Comparison of ENCODE assay signal across 14 cellular contexts in the genomic region with DNA sequence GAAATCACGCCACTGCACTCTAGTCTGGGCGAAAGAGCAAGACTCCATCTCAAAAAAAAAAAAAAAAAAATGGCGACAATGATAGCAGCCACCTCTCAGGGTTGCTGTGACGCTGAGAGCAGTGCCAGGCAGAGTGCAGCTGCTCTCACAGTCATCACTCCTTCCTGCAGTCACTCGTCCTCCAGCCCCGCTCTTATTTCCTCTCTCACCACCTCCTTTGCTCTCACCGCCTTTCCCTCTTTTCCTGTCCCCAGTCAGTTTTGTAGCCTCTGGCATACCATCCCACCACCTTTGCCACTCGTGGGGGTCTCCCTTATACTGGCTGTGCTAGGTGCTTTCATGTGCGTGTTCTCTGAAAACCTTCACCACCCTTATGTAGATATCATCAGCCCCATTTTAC. TPM values are rescaled to one million over a fixed set of nuclear protein-coding genes. Genes with fewer than 3 reads are reported as not detected.
A peak's percentile ranks its signal among the peaks of the same experiment; 100 is the strongest.
DNase-seq lines count a peak whose midpoint lies in the region; ATAC-seq and TF ChIP-seq lines count a peak whose summit lies in the region.
"Had no signal": no experiment of that assay in that cellular context is flagged by ENCODE, and none has a peak within 500 bp of the region (broad histone marks: within the 10 kb centered on the region; RNA-seq: fewer than 3 reads in every experiment).

No MANE protein-coding gene starts in this region.

- H3K4me3 Mint-ChIP-seq in CD4-positive, alpha-beta T cell, result no peak overlapping the region
- H3K4me3 Mint-ChIP-seq in activated T-helper 1 cell treated with anti-CD3 and anti-CD28 coated beads, Interleukin-12 subunit alpha, Interleukin-12 subunit beta, Interleukin-2, Interleukin-4 antibody, amounts not matched to agents 30 ng/mL and 10 ng/mL and 1 ng/mL, durations not matched to agents 14 hours and 24 hours and 36 hours, result no peak overlapping the region
- H3K4me3 Mint-ChIP-seq in natural killer cell, result peak overlapping the region; percentile 72
- H3K4me3 Mint-ChIP-seq: IgD-negative memory B cell had no signal

- H3K4me3 ChIP-seq in DND-41 (ENCODE audit: low read depth in 1 of 2, low read length in 2 of 2), result no peak overlapping the region
- H3K4me3 ChIP-seq: PC-9, stomach had no signal

- DNase-seq in CD4-positive, alpha-beta T cell, result no peak
- DNase-seq in DND-41, result peak; percentile 32
- DNase-seq in activated T-helper 1 cell treated with anti-CD3 and anti-CD28 coated beads, Interleukin-12 subunit alpha, Interleukin-12 subunit beta, Interleukin-2, Interleukin-4 antibody, amounts not matched to agents 30 ng/mL and 10 ng/mL and 1 ng/mL, durations not matched to agents 14 hours and 24 hours and 36 hours (ENCODE audit: low spot score), result no peak
- DNase-seq in natural killer cell, result peak; percentile 48
- DNase-seq in substantia nigra (lab: John Stamatoyannopoulos, UW), result no peak
- DNase-seq in AG08395 (ENCODE audit: low spot score), result no peak
- DNase-seq in AML-193 (lab: John Stamatoyannopoulos, UW), result no peak
- DNase-seq: activated gamma-delta T cell, kidney glomerular epithelial cell, NCI-H446, stomach had no signal

- no peaks in the 10 kb centered on the region for H3K79me2 ChIP-seq in DND-41 (ENCODE audit: insufficient read depth, low read length)

- intact Hi-C loops in CD4-positive, alpha-beta T cell (cut with DNase I, micrococcal nuclease), result no loop called here
- intact Hi-C loops in activated T-helper 1 cell treated with anti-CD3 and anti-CD28 coated beads, Interleukin-12 subunit alpha, Interleukin-12 subunit beta, Interleukin-2, Interleukin-4 antibody, amounts not matched to agents 30 ng/mL and 10 ng/mL and 1 ng/mL, durations not matched to agents 14 hours and 24 hours and 36 hours (cut with micrococcal nuclease), result no loop called here
- intact Hi-C loops in natural killer cell (cut with micrococcal nuclease), result no loop called here

- peaks cover 2% of the 10 kb centered on the region; the same call in 1 of the 2 replicates for H4K20me1 ChIP-seq in DND-41 (ENCODE audit: insufficient read depth, low read length)

- peaks cover 55% of the 10 kb centered on the region for H3K36me3 ChIP-seq in DND-41 (ENCODE audit: insufficient read depth, low read length)

- H3K4me2 ChIP-seq in DND-41 (ENCODE audit: insufficient read depth, low read length), result no peak overlapping the region
- H3K4me2 ChIP-seq: PC-9 had no signal

- no peak overlapping the region for H2AFZ ChIP-seq in DND-41 (ENCODE audit: low read depth, low read length)
- H2AFZ ChIP-seq: PC-9 had no signal

- H3K9ac ChIP-seq in DND-41 (ENCODE audit: low read depth, low read length), result no peak overlapping the region

- H3K27ac ChIP-seq in CD4-positive, alpha-beta T cell (ENCODE audit: low read depth, low read length), result no peak overlapping the region
- H3K27ac ChIP-seq in DND-41 (ENCODE audit: low read length), result no peak overlapping the region
- no peak overlapping the region for H3K27ac ChIP-seq in substantia nigra (ENCODE audit: low read depth, low read length, poor library complexity, severe bottlenecking)
- H3K27ac ChIP-seq: PC-9, stomach had no signal

- H3K4me1 ChIP-seq in DND-41 (ENCODE audit: insufficient read depth, low read length), result no peaks in the 10 kb centered on the region

- CTCF ChIA-PET in CD4-positive, alpha-beta T cell (lab: Charles Lee), result interaction anchor here (0.7 kb wide), 1 partner anchor 133 kb away, joined by 3 read pairs; no protein-coding TSS in a partner anchor

- H3K36me3 Mint-ChIP-seq in CD4-positive, alpha-beta T cell (ENCODE audit: low read depth), result peaks cover 82% of the 10 kb centered on the region
- H3K36me3 Mint-ChIP-seq in activated T-helper 1 cell treated with anti-CD3 and anti-CD28 coated beads, Interleukin-12 subunit alpha, Interleukin-12 subunit beta, Interleukin-2, Interleukin-4 antibody, amounts not matched to agents 30 ng/mL and 10 ng/mL and 1 ng/mL, durations not matched to agents 14 hours and 24 hours and 36 hours (ENCODE audit: low read depth), result peaks cover 29% of the 10 kb centered on the region
- H3K36me3 Mint-ChIP-seq in natural killer cell, result no peaks in the 10 kb centered on the region

- ATAC-seq in CD4-positive, alpha-beta T cell (ENCODE audit: poor library complexity), result peak; percentile 68
- ATAC-seq in DND-41 (ENCODE audit: insufficient read depth, low read depth) (peak; percentile 71), natural killer cell (peak; percentile 56 to 66 (median 61)), GM21723 (IDR thresholded peaks at IDR 0.05; ENCODE audit: unreplicated experiment) (no peak)

- no peaks in the 10 kb centered on the region for H3K27me3 ChIP-seq in CD4-positive, alpha-beta T cell (ENCODE audit: control insufficient read depth, insufficient read depth, low read length)
- no peaks in the 10 kb centered on the region for H3K27me3 ChIP-seq in DND-41 (ENCODE audit: insufficient read depth, low read length, poor library complexity)
- H3K27me3 ChIP-seq: stomach had no signal

- no peaks in the 10 kb centered on the region for H3K4me1 Mint-ChIP-seq in CD4-positive, alpha-beta T cell (ENCODE audit: low read depth)
- peaks cover 18% of the 10 kb centered on the region for H3K4me1 Mint-ChIP-seq in activated T-helper 1 cell treated with anti-CD3 and anti-CD28 coated beads, Interleukin-12 subunit alpha, Interleukin-12 subunit beta, Interleukin-2, Interleukin-4 antibody, amounts not matched to agents 30 ng/mL and 10 ng/mL and 1 ng/mL, durations not matched to agents 14 hours and 24 hours and 36 hours (ENCODE audit: low read depth)
- H3K4me1 Mint-ChIP-seq in natural killer cell, result peaks cover 60 to 71% of the 10 kb centered on the region in 2 donors
- H3K4me1 Mint-ChIP-seq: IgD-negative memory B cell had no signal

- TF ChIP-seq CTCF in CD4-positive, alpha-beta T cell (IDR thresholded peaks at IDR 0.05), result no peak
- TF ChIP-seq CTCF in DND-41 (IDR thresholded peaks at IDR 0.05; ENCODE audit: borderline replicate concordance, extremely low read depth, low read length, poor library complexity, severe bottlenecking) (no peak), natural killer cell (IDR thresholded peaks at IDR 0.05) (no peak)

- POLR2A ChIA-PET in CD4-positive, alpha-beta T cell (lab: Charles Lee), result no interaction called here

- H3K9me3 ChIP-seq in CD4-positive, alpha-beta T cell (ENCODE audit: control insufficient read depth, low read length), result no peaks in the 10 kb centered on the region
- H3K9me3 ChIP-seq in DND-41 (ENCODE audit: insufficient read depth, low read length, severe bottlenecking), result no peaks in the 10 kb centered on the region
- H3K9me3 ChIP-seq: stomach had no signal

- H3K9me3 Mint-ChIP-seq in CD4-positive, alpha-beta T cell, result no peaks in the 10 kb centered on the region
- no peaks in the 10 kb centered on the region for H3K9me3 Mint-ChIP-seq in activated T-helper 1 cell treated with anti-CD3 and anti-CD28 coated beads, Interleukin-12 subunit alpha, Interleukin-12 subunit beta, Interleukin-2, Interleukin-4 antibody, amounts not matched to agents 30 ng/mL and 10 ng/mL and 1 ng/mL, durations not matched to agents 14 hours and 24 hours and 36 hours
- no peaks in the 10 kb centered on the region for H3K9me3 Mint-ChIP-seq in natural killer cell
- H3K9me3 Mint-ChIP-seq: IgD-negative memory B cell had no signal

- H3K27me3 Mint-ChIP-seq in CD4-positive, alpha-beta T cell, result no peaks in the 10 kb centered on the region
- no peaks in the 10 kb centered on the region for H3K27me3 Mint-ChIP-seq in activated T-helper 1 cell treated with anti-CD3 and anti-CD28 coated beads, Interleukin-12 subunit alpha, Interleukin-12 subunit beta, Interleukin-2, Interleukin-4 antibody, amounts not matched to agents 30 ng/mL and 10 ng/mL and 1 ng/mL, durations not matched to agents 14 hours and 24 hours and 36 hours (ENCODE audit: insufficient read depth)
- no peaks in the 10 kb centered on the region for H3K27me3 Mint-ChIP-seq in natural killer cell (ENCODE audit: low read depth in 2 of 2)
- H3K27me3 Mint-ChIP-seq: IgD-negative memory B cell had no signal

- H3K27ac Mint-ChIP-seq in CD4-positive, alpha-beta T cell, result peak overlapping the region; percentile 66
- H3K27ac Mint-ChIP-seq in activated T-helper 1 cell treated with anti-CD3 and anti-CD28 coated beads, Interleukin-12 subunit alpha, Interleukin-12 subunit beta, Interleukin-2, Interleukin-4 antibody, amounts not matched to agents 30 ng/mL and 10 ng/mL and 1 ng/mL, durations not matched to agents 14 hours and 24 hours and 36 hours, result peak overlapping the region; percentile 21
- peak overlapping the region; percentile 88 to 97 for H3K27ac Mint-ChIP-seq in natural killer cell
- H3K27ac Mint-ChIP-seq: IgD-negative memory B cell had no signal

RNA-seq across cellular contexts. Expression of gene ST3GAL4, which starts 19.4 kb away (rescaled TPM):
- total RNA-seq in CD4-positive, alpha-beta T cell, result 1 to 10 TPM; 1.6 TPM
- 13.2 and 14.1 TPM in 2 replicates for total RNA-seq in activated T-helper 1 cell treated with anti-CD3 and anti-CD28 coated beads, Interleukin-12 subunit alpha, Interleukin-12 subunit beta, Interleukin-2, Interleukin-4 antibody, amounts not matched to agents 30 ng/mL and 10 ng/mL and 1 ng/mL, durations not matched to agents 14 hours and 24 hours and 36 hours
- total RNA-seq in natural killer cell, result 10 to 100 TPM; 43.3 to 57.6 (median 47.3) TPM

RNA-seq across cellular contexts. Expression of gene DCPS, which starts 32.2 kb away (rescaled TPM):
- total RNA-seq in CD4-positive, alpha-beta T cell, result 1 to 10 TPM; 6.2 to 6.3 TPM
- total RNA-seq in activated T-helper 1 cell treated with anti-CD3 and anti-CD28 coated beads, Interleukin-12 subunit alpha, Interleukin-12 subunit beta, Interleukin-2, Interleukin-4 antibody, amounts not matched to agents 30 ng/mL and 10 ng/mL and 1 ng/mL, durations not matched to agents 14 hours and 24 hours and 36 hours, result 40.4 and 40.5 TPM in 2 replicates
- 10 to 100 TPM; 20.1 to 25.8 (median 23.1) TPM for total RNA-seq in natural killer cell

RNA-seq across cellular contexts. Expression of gene TIRAP, which starts 53.2 kb away (rescaled TPM):
- 1 to 10 TPM; 7.7 to 7.9 TPM for total RNA-seq in CD4-positive, alpha-beta T cell
- total RNA-seq in activated T-helper 1 cell treated with anti-CD3 and anti-CD28 coated beads, Interleukin-12 subunit alpha, Interleukin-12 subunit beta, Interleukin-2, Interleukin-4 antibody, amounts not matched to agents 30 ng/mL and 10 ng/mL and 1 ng/mL, durations not matched to agents 14 hours and 24 hours and 36 hours, result 13.0 and 15.0 TPM in 2 replicates
- total RNA-seq in natural killer cell, result 10 to 100 TPM; 14.5 to 24.0 (median 19.5) TPM

Comparison
In these comparisons a context has a peak if more than half of its experiments do, and no peak if none do; other contexts are left out.
1. DNase-seq: peak in DND-41 (single experiment) and natural killer cell (single experiment); none in CD4-positive, alpha-beta T cell (0 of 10), activated T-helper 1 cell treated with anti-CD3 and anti-CD28 coated beads, Interleukin-12 subunit alpha, Interleukin-12 subunit beta, Interleukin-2, Interleukin-4 antibody, amounts not matched to agents 30 ng/mL and 10 ng/mL and 1 ng/mL, durations not matched to agents 14 hours and 24 hours and 36 hours (single experiment), substantia nigra (0 of 49), AG08395 (single experiment) and AML-193 (0 of 2).
2. H3K27ac Mint-ChIP-seq: peak in every context shown above with its lines; median percentile 92 in natural killer cell; 66 in CD4-positive, alpha-beta T cell; 21 in activated T-helper 1 cell treated with anti-CD3 and anti-CD28 coated beads, Interleukin-12 subunit alpha, Interleukin-12 subunit beta, Interleukin-2, Interleukin-4 antibody, amounts not matched to agents 30 ng/mL and 10 ng/mL and 1 ng/mL, durations not matched to agents 14 hours and 24 hours and 36 hours.